In the genomic region with DNA sequence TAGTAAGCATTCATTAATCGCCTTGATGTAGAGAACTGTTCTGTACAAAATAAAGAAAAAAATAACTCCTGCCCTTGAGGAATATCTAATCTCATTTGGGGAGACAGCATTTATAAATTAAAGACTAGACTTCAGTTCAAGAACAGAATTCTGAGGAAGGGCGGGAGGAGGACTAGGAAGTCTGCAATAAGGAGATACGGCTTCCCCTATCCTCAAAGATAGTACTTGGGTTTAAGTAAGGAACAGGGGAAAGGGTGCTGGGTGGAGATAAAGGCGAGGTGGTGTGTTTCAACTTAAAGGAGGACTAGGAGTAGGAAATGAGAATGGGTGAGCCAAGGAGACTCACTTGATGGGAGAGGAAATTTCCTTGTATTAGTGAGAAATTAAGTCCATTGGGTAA, we compare ENCODE assay signal across 26 cellular contexts.
DNase-seq lines count a peak whose midpoint lies in the region; ATAC-seq and TF ChIP-seq lines count a peak whose summit lies in the region.
"Had no signal": no experiment of that assay in that cellular context is flagged by ENCODE, and none has a peak within 500 bp of the region (broad histone marks: within the 10 kb centered on the region; RNA-seq: fewer than 3 reads in every experiment).

No MANE protein-coding gene starts in this region.

- peaks cover 81% of the 10 kb centered on the region for H3K4me1 ChIP-seq in DOHH2 (ENCODE audit: control insufficient read depth, low read length)
- H3K4me1 ChIP-seq: BLaER1 had no signal

- H3K27me3 ChIP-seq in DOHH2 (ENCODE audit: control insufficient read depth, low read length) (no peaks in the 10 kb centered on the region), dorsolateral prefrontal cortex (no peaks in the 10 kb centered on the region)
- H3K27me3 ChIP-seq: MG63 had no signal

- no peaks in the 10 kb centered on the region for H3K9me3 ChIP-seq in DOHH2 (ENCODE audit: control insufficient read depth, insufficient read depth, low read length)
- H3K9me3 ChIP-seq: MG63, SJSA1 had no signal

- H3K79me2 ChIP-seq in DOHH2 (ENCODE audit: control insufficient read depth, low read length): peaks cover 67% of the 10 kb centered on the region

- peaks cover 15% of the 10 kb centered on the region; the same call in 1 of the 2 replicates for H3K36me3 ChIP-seq in DOHH2 (ENCODE audit: control insufficient read depth, low read length)
- H3K36me3 ChIP-seq: BLaER1, MG63, SJSA1 had no signal

- H3F3A ChIP-seq in DOHH2 (ENCODE audit: control insufficient read depth, insufficient read depth): peaks cover 14% of the 10 kb centered on the region

- no peak for TF ChIP-seq CTCF in DOHH2 (IDR thresholded peaks at IDR 0.05; ENCODE audit: low read depth, low read length, poor library complexity, severe bottlenecking)
- TF ChIP-seq CTCF in dorsolateral prefrontal cortex (IDR thresholded peaks at IDR 0.05 in 54 of 56, conservative IDR thresholded peaks at IDR 0.05 in 2 of 56; ENCODE audit: low read depth in 1 of 56, partially characterized antibody in 56 of 56): no peak

- no peaks in the 10 kb centered on the region for H3K27me3 Mint-ChIP-seq in stimulated activated memory B cell treated with anti-CD40 and anti-IgM and Interleukin-4, amounts not matched to agents 10 μg/mL and 1 μg/mL and 100 μg/mL, for 72 hours
- H3K27me3 Mint-ChIP-seq: stimulated activated naive B cell treated with anti-CD40 and anti-IgM and Interleukin-4, amounts not matched to agents 10 μg/mL and 1 μg/mL and 100 μg/mL, for 72 hours had no signal

- H3K27ac ChIP-seq in DOHH2 (ENCODE audit: low read depth, low read length): no peak overlapping the region
- peak overlapping the region in 41 of 59 donors; percentile 4 to 99 (median 93) for H3K27ac ChIP-seq in dorsolateral prefrontal cortex
- H3K27ac ChIP-seq: BLaER1, RWPE1, SJSA1 had no signal

- H4K20me1 ChIP-seq in DOHH2 (ENCODE audit: control insufficient read depth, insufficient read depth, low read depth, low read length): no peaks in the 10 kb centered on the region
- H4K20me1 ChIP-seq: BLaER1 had no signal

- no peaks in the 10 kb centered on the region for H3K9me3 Mint-ChIP-seq in stimulated activated memory B cell treated with anti-CD40 and anti-IgM and Interleukin-4, amounts not matched to agents 10 μg/mL and 1 μg/mL and 100 μg/mL, for 72 hours
- H3K9me3 Mint-ChIP-seq: effector memory CD8-positive, alpha-beta T cell; naive thymus-derived CD8-positive, alpha-beta T cell; stimulated activated naive B cell treated with anti-CD40 and anti-IgM and Interleukin-4, amounts not matched to agents 10 μg/mL and 1 μg/mL and 100 μg/mL, for 72 hours had no signal

- H3K9me2 ChIP-seq in DOHH2 (replicated peaks; ENCODE audit: control insufficient read depth, low read length): no peaks in the 10 kb centered on the region

- H3K4me3 ChIP-seq in DOHH2 (ENCODE audit: low read length): no peak overlapping the region
- no peak overlapping the region for H3K4me3 ChIP-seq in dorsolateral prefrontal cortex
- H3K4me3 ChIP-seq: BLaER1, coronary artery, MG63, SJSA1 had no signal

- peak overlapping the region; percentile 55 for H3K27ac Mint-ChIP-seq in stimulated activated memory B cell treated with anti-CD40 and anti-IgM and Interleukin-4, amounts not matched to agents 10 μg/mL and 1 μg/mL and 100 μg/mL, for 72 hours
- H3K27ac Mint-ChIP-seq: activated CD8-positive, alpha-beta memory T cell treated with anti-CD3 and anti-CD28 coated beads, Interleukin-2, amount 10 ng/mL, durations not matched to agents 7 days and 5 days; effector memory CD8-positive, alpha-beta T cell; naive thymus-derived CD8-positive, alpha-beta T cell; stimulated activated naive B cell treated with anti-CD40 and anti-IgM and Interleukin-4, amounts not matched to agents 10 μg/mL and 1 μg/mL and 100 μg/mL, for 72 hours had no signal

- peak overlapping the region; percentile 94 for H3K4me2 ChIP-seq in DOHH2 (ENCODE audit: low read length)
- H3K4me2 ChIP-seq: BLaER1 had no signal

- peaks cover 19% of the 10 kb centered on the region for H3K4me1 Mint-ChIP-seq in stimulated activated memory B cell treated with anti-CD40 and anti-IgM and Interleukin-4, amounts not matched to agents 10 μg/mL and 1 μg/mL and 100 μg/mL, for 72 hours

- H3K4me3 Mint-ChIP-seq in stimulated activated memory B cell treated with anti-CD40 and anti-IgM and Interleukin-4, amounts not matched to agents 10 μg/mL and 1 μg/mL and 100 μg/mL, for 72 hours: no peak overlapping the region
- H3K4me3 Mint-ChIP-seq: activated CD8-positive, alpha-beta memory T cell treated with anti-CD3 and anti-CD28 coated beads, Interleukin-2, amount 10 ng/mL, durations not matched to agents 7 days and 5 days; effector memory CD8-positive, alpha-beta T cell; naive thymus-derived CD8-positive, alpha-beta T cell; stimulated activated naive B cell treated with anti-CD40 and anti-IgM and Interleukin-4, amounts not matched to agents 10 μg/mL and 1 μg/mL and 100 μg/mL, for 72 hours had no signal

- DNase-seq in OCI-M1 (lab: John Stamatoyannopoulos, UW): peak; percentile 92
- no peak for DNase-seq in dorsolateral prefrontal cortex
- no peak for DNase-seq in activated gamma-delta T cell treated with Interleukin-2 at 50 U/mL for 16 hours
- DNase-seq: ACHN; activated CD4-positive, alpha-beta T cell treated with anti-CD3 and anti-CD28 coated beads, Interleukin-2, amount 50 U/mL, for 4 hours; activated CD4-positive, CD25-positive, alpha-beta regulatory T cell; activated CD8-positive, alpha-beta memory T cell treated with anti-CD3 and anti-CD28 coated beads, Interleukin-2, amount 10 ng/mL, durations not matched to agents 7 days and 5 days; activated T-cell treated with anti-CD3 and anti-CD28 coated beads, Interleukin-2, amount 50 U/mL, for 48 hours; effector memory CD8-positive, alpha-beta T cell; HCEC 1CT; MG63; naive thymus-derived CD8-positive, alpha-beta T cell; NCI-H1105; NCI-H187; NCI-H510A treated with DMSO at 0.1 percent for 48 hours; nucleus accumbens; stimulated activated naive B cell treated with anti-CD40 and anti-IgM and Interleukin-4, amounts not matched to agents 10 μg/mL and 1 μg/mL and 100 μg/mL, for 72 hours; T-helper 9 cell had no signal

- ATAC-seq in stimulated activated memory B cell treated with anti-CD40 and anti-IgM and Interleukin-4, amounts not matched to agents 10 μg/mL and 1 μg/mL and 100 μg/mL, for 72 hours: no peak
- ATAC-seq in HG03520 (IDR thresholded peaks at IDR 0.05; ENCODE audit: unreplicated experiment): no peak
- no peak for ATAC-seq in HG03095 (IDR thresholded peaks at IDR 0.05; ENCODE audit: unreplicated experiment)
- ATAC-seq: activated CD8-positive, alpha-beta memory T cell treated with anti-CD3 and anti-CD28 coated beads, Interleukin-2, amount 10 ng/mL, durations not matched to agents 7 days and 5 days; effector memory CD8-positive, alpha-beta T cell; naive thymus-derived CD8-positive, alpha-beta T cell; stimulated activated naive B cell treated with anti-CD40 and anti-IgM and Interleukin-4, amounts not matched to agents 10 μg/mL and 1 μg/mL and 100 μg/mL, for 72 hours had no signal

- no peaks in the 10 kb centered on the region for H3K36me3 Mint-ChIP-seq in stimulated activated memory B cell treated with anti-CD40 and anti-IgM and Interleukin-4, amounts not matched to agents 10 μg/mL and 1 μg/mL and 100 μg/mL, for 72 hours
- H3K36me3 Mint-ChIP-seq: activated CD8-positive, alpha-beta memory T cell treated with anti-CD3 and anti-CD28 coated beads, Interleukin-2, amount 10 ng/mL, durations not matched to agents 7 days and 5 days; stimulated activated naive B cell treated with anti-CD40 and anti-IgM and Interleukin-4, amounts not matched to agents 10 μg/mL and 1 μg/mL and 100 μg/mL, for 72 hours had no signal

- intact Hi-C loops in dorsolateral prefrontal cortex (cut with DNase I): loop anchor here (5.0 to 10.0 kb wide), 2 partner anchors 133 to 400 kb away; a partner anchor contains a TSS
